Comparison of ENCODE assay signal across 24 cellular contexts in genomic region chr19:41956621-41957020, GRCh38. TPM values are rescaled to one million over a fixed set of nuclear protein-coding genes. Genes with fewer than 3 reads are reported as not detected.
DNase-seq lines count a peak whose midpoint lies in the region; ATAC-seq and TF ChIP-seq lines count a peak whose summit lies in the region.
"Had no signal": no experiment of that assay in that cellular context is flagged by ENCODE, and none has a peak within 500 bp of the region (broad histone marks: within the 10 kb centered on the region; RNA-seq: fewer than 3 reads in every experiment).

No MANE protein-coding gene starts in this region.

- H3K27me3 ChIP-seq in lower lobe of right lung (ENCODE audit: low read depth): no peaks in the 10 kb centered on the region
- H3K27me3 ChIP-seq in spleen (replicated peaks in 1 of 7): no peaks in the 10 kb centered on the region
- H3K27me3 ChIP-seq: BLaER1 treated with 17β-estradiol and CSF1 and Interleukin-3, amounts not matched to agents 10 nM and 100 nM; SJSA1 had no signal

- H3K4me3 Mint-ChIP-seq in activated naive CD4-positive, alpha-beta T cell treated with anti-CD3 and anti-CD28 coated beads, Interleukin-2, amount 10 ng/mL, durations not matched to agents 7 days and 5 days: peak overlapping the region; percentile 23
- H3K4me3 Mint-ChIP-seq in activated naive CD8-positive, alpha-beta T cell treated with anti-CD3 and anti-CD28 coated beads for 36 hours: no peak overlapping the region

- peaks cover 2% of the 10 kb centered on the region for H3K36me3 Mint-ChIP-seq in activated naive CD4-positive, alpha-beta T cell treated with anti-CD3 and anti-CD28 coated beads, Interleukin-2, amount 10 ng/mL, durations not matched to agents 7 days and 5 days
- no peaks in the 10 kb centered on the region for H3K36me3 Mint-ChIP-seq in activated naive CD4-positive, alpha-beta T cell treated with anti-CD3 and anti-CD28 coated beads, Interleukin-2, amount 50 U/mL, for 72 hours
- H3K36me3 Mint-ChIP-seq in activated naive CD8-positive, alpha-beta T cell treated with anti-CD3 and anti-CD28 coated beads for 36 hours: no peaks in the 10 kb centered on the region
- H3K36me3 Mint-ChIP-seq: IgD-negative memory B cell had no signal

- peaks cover 3% of the 10 kb centered on the region for H3K27me3 Mint-ChIP-seq in activated naive CD4-positive, alpha-beta T cell treated with anti-CD3 and anti-CD28 coated beads, Interleukin-2, amount 10 ng/mL, durations not matched to agents 7 days and 5 days
- H3K27me3 Mint-ChIP-seq in activated naive CD8-positive, alpha-beta T cell treated with anti-CD3 and anti-CD28 coated beads for 36 hours: no peaks in the 10 kb centered on the region
- H3K27me3 Mint-ChIP-seq: IgD-negative memory B cell had no signal

- TF ChIP-seq CTCF in lower lobe of right lung (IDR thresholded peaks at IDR 0.05) (no peak), spleen (IDR thresholded peaks at IDR 0.05 in 8 of 11, conservative IDR thresholded peaks at IDR 0.05 in 3 of 11) (no peak)

- CTCF ChIA-PET in activated naive CD4-positive, alpha-beta T cell treated with anti-CD3 and anti-CD28 coated beads, Interleukin-2, amount 10 ng/mL, durations not matched to agents 7 days and 5 days (lab: Charles Lee): interaction anchor here (1.3 to 4.2 kb wide), 4 partner anchors 10 to 250 kb away, joined by 3 to 18 read pairs (median 12); no protein-coding TSS in a partner anchor

- intact Hi-C loops in lower lobe of right lung (cut with DNase I) (no loop called here), spleen (cut with DNase I; ENCODE audit: low total_unique reads) (no loop called here)

- peaks cover 29% of the 10 kb centered on the region for H3K4me1 Mint-ChIP-seq in activated naive CD4-positive, alpha-beta T cell treated with anti-CD3 and anti-CD28 coated beads, Interleukin-2, amount 10 ng/mL, durations not matched to agents 7 days and 5 days
- peaks cover 16% of the 10 kb centered on the region for H3K4me1 Mint-ChIP-seq in activated naive CD8-positive, alpha-beta T cell treated with anti-CD3 and anti-CD28 coated beads for 36 hours

- peak overlapping the region; percentile 75 for H3K27ac Mint-ChIP-seq in activated naive CD4-positive, alpha-beta T cell treated with anti-CD3 and anti-CD28 coated beads, Interleukin-2, amount 10 ng/mL, durations not matched to agents 7 days and 5 days
- H3K27ac Mint-ChIP-seq in activated naive CD4-positive, alpha-beta T cell treated with anti-CD3 and anti-CD28 coated beads, Interleukin-2, amount 50 U/mL, for 72 hours: no peak overlapping the region
- peak overlapping the region; percentile 10 for H3K27ac Mint-ChIP-seq in activated naive CD8-positive, alpha-beta T cell treated with anti-CD3 and anti-CD28 coated beads for 36 hours
- H3K27ac Mint-ChIP-seq: HFFc6, IgD-negative memory B cell had no signal

- H3K4me1 ChIP-seq in lower lobe of right lung (peaks cover 20% of the 10 kb centered on the region), spleen (peaks cover 13 to 31% (median 20%) of the 10 kb centered on the region in 6 donors)

- no peak for TF ChIP-seq POLR2A in spleen (IDR thresholded peaks at IDR 0.05)

- H3K27ac ChIP-seq in lower lobe of right lung (peak overlapping the region; percentile 91), spleen (peak overlapping the region in 1 of 8 donors; percentile 97)
- H3K27ac ChIP-seq: SJSA1 had no signal

- ATAC-seq in activated naive CD4-positive, alpha-beta T cell treated with anti-CD3 and anti-CD28 coated beads, Interleukin-2, amount 50 U/mL, for 72 hours: no peak
- ATAC-seq in lower lobe of right lung (no peak), GM19463 (IDR thresholded peaks at IDR 0.05; ENCODE audit: unreplicated experiment) (no peak), GM19397 (IDR thresholded peaks at IDR 0.05; ENCODE audit: unreplicated experiment) (no peak)

- H3K4me3 ChIP-seq in lower lobe of right lung: no peak overlapping the region
- no peak overlapping the region for H3K4me3 ChIP-seq in spleen
- H3K4me3 ChIP-seq: SJSA1 had no signal

- H3K36me3 ChIP-seq in lower lobe of right lung (peaks cover 15% of the 10 kb centered on the region), spleen (peaks cover 0 to 35% (median 9%) of the 10 kb centered on the region in 6 donors)
- H3K36me3 ChIP-seq: SJSA1 had no signal

- no peaks in the 10 kb centered on the region for H3K9me3 Mint-ChIP-seq in activated naive CD4-positive, alpha-beta T cell treated with anti-CD3 and anti-CD28 coated beads, Interleukin-2, amount 10 ng/mL, durations not matched to agents 7 days and 5 days
- H3K9me3 Mint-ChIP-seq in activated naive CD4-positive, alpha-beta T cell treated with anti-CD3 and anti-CD28 coated beads, Interleukin-2, amount 50 U/mL, for 72 hours: no peaks in the 10 kb centered on the region
- no peaks in the 10 kb centered on the region for H3K9me3 Mint-ChIP-seq in activated naive CD8-positive, alpha-beta T cell treated with anti-CD3 and anti-CD28 coated beads for 36 hours
- H3K9me3 Mint-ChIP-seq: HFFc6, IgD-negative memory B cell had no signal

- DNase-seq in activated naive CD4-positive, alpha-beta T cell treated with anti-CD3 and anti-CD28 coated beads, Interleukin-2, amount 10 ng/mL, durations not matched to agents 7 days and 5 days: no peak
- no peak for DNase-seq in activated naive CD4-positive, alpha-beta T cell treated with anti-CD3 and anti-CD28 coated beads, Interleukin-2, amount 50 U/mL, for 72 hours (ENCODE audit: low spot score in 2 of 2)
- DNase-seq in activated naive CD8-positive, alpha-beta T cell treated with anti-CD3 and anti-CD28 coated beads for 36 hours: no peak
- DNase-seq in lower lobe of right lung: no peak
- peak; percentile 78 for DNase-seq in spleen
- DNase-seq in NCI-H2029 treated with DMSO at 0.1 percent for 48 hours (lab: John Stamatoyannopoulos, UW): no peak
- DNase-seq: 8988T; DMS 273 treated with DMSO at 0.1 percent for 48 hours; GF-D8; HFFc6; Kasumi-1; MM.1S; NCI-H1092 treated with DMSO at 0.1 percent for 48 hours; NCI-H2227 treated with DMSO at 0.1 percent for 48 hours; NCI-H526 treated with DMSO at 0.1 percent for 48 hours; NK-92 treated with Interleukin-12 subunit alpha and Interleukin-12 subunit beta, amount 100 ng/mL, for 24 hours; OCI-M1; RPMI8226 had no signal

- H3K9me3 ChIP-seq in lower lobe of right lung: no peaks in the 10 kb centered on the region
- H3K9me3 ChIP-seq in spleen: no peaks in the 10 kb centered on the region
- H3K9me3 ChIP-seq: BLaER1 treated with 17β-estradiol and CSF1 and Interleukin-3, amounts not matched to agents 10 nM and 100 nM; SJSA1 had no signal

- 89 to 97% (median 95%) methylated on average over 11 to 13 of the region's 13 CpGs for WGBS in spleen, 5 donors

RNA-seq across cellular contexts. Expression of gene RABAC1, which starts 2.5 kb away (rescaled TPM):
- 10 to 100 TPM; 39.8 to 46.0 TPM for total RNA-seq in activated naive CD4-positive, alpha-beta T cell treated with anti-CD3 and anti-CD28 coated beads, Interleukin-2, amount 50 U/mL, for 72 hours
- 10 to 100 TPM; 46.9 to 50.7 TPM for total RNA-seq in activated naive CD8-positive, alpha-beta T cell treated with anti-CD3 and anti-CD28 coated beads for 36 hours
- total RNA-seq in lower lobe of right lung (132 TPM), spleen (100 to 1,000 TPM in 5 of 7 donors, 10 to 100 TPM in 2; 85.6 to 154 (median 123) TPM)
- 100 to 1,000 TPM; 110 to 165 (median 145) TPM for polyA plus RNA-seq in spleen

RNA-seq across cellular contexts. Expression of gene ERFL, which starts 28.4 kb away (rescaled TPM):
- total RNA-seq in activated naive CD4-positive, alpha-beta T cell treated with anti-CD3 and anti-CD28 coated beads, Interleukin-2, amount 50 U/mL, for 72 hours: 1 to 10 TPM; 1.7 to 2.9 TPM
- total RNA-seq in activated naive CD8-positive, alpha-beta T cell treated with anti-CD3 and anti-CD28 coated beads for 36 hours: 1 to 10 TPM; 1.1 to 1.2 TPM
- 0.41 TPM for total RNA-seq in lower lobe of right lung
- 1 to 10 TPM in 5 of 7 donors, under 1 TPM in 2; 0.46 to 3.0 (median 1.6) TPM for total RNA-seq in spleen
- 1 to 10 TPM; 2.2 to 2.4 (median 2.2) TPM for polyA plus RNA-seq in spleen
- total RNA-seq: H4, SJSA1 had no signal
- polyA plus RNA-seq: IgD-negative memory B cell had no signal

RNA-seq across cellular contexts. Expression of gene ATP1A3, which starts 37.4 kb away (rescaled TPM):
- 1 to 10 TPM; 2.0 to 4.0 TPM for total RNA-seq in activated naive CD4-positive, alpha-beta T cell treated with anti-CD3 and anti-CD28 coated beads, Interleukin-2, amount 50 U/mL, for 72 hours
- 1 to 10 TPM; 4.3 to 4.8 TPM for total RNA-seq in activated naive CD8-positive, alpha-beta T cell treated with anti-CD3 and anti-CD28 coated beads for 36 hours
- total RNA-seq in lower lobe of right lung: 0.97 TPM
- total RNA-seq in spleen: 1 to 10 TPM in 5 of 7 donors, under 1 TPM in 2; 0.72 to 2.2 (median 1.9) TPM
- polyA plus RNA-seq in spleen: under 1 TPM; 0.39 to 0.83 (median 0.53) TPM
- total RNA-seq: SJSA1 had no signal

Comparison
In these comparisons a context has a peak if more than half of its experiments do, and no peak if none do; other contexts are left out.
1. H3K27ac Mint-ChIP-seq: peak in activated naive CD4-positive, alpha-beta T cell treated with anti-CD3 and anti-CD28 coated beads, Interleukin-2, amount 10 ng/mL, durations not matched to agents 7 days and 5 days (single experiment) and activated naive CD8-positive, alpha-beta T cell treated with anti-CD3 and anti-CD28 coated beads for 36 hours (single experiment); none in activated naive CD4-positive, alpha-beta T cell treated with anti-CD3 and anti-CD28 coated beads, Interleukin-2, amount 50 U/mL, for 72 hours (0 of 2).